In genomic region chr20:25245461-25245860, GRCh38 we compare ENCODE assay signal across 22 cellular contexts. TPM values are rescaled to one million over a fixed set of nuclear protein-coding genes. Genes with fewer than 3 reads are reported as not detected.
DNase-seq lines count a peak whose midpoint lies in the region; ATAC-seq and TF ChIP-seq lines count a peak whose summit lies in the region.
"Had no signal": no experiment of that assay in that cellular context is flagged by ENCODE, and none has a peak within 500 bp of the region (broad histone marks: within the 10 kb centered on the region; RNA-seq: fewer than 3 reads in every experiment).

No MANE protein-coding gene starts in this region.

- no peak overlapping the region for H3T11ph ChIP-seq in H9 (ENCODE audit: low read length)

- H2BK120ac ChIP-seq in H9 (ENCODE audit: low read depth, low read length, poor library complexity, severe bottlenecking) = no peak overlapping the region

- WGBS in H9 (ENCODE audit: extremely low coverage, insufficient read length, low lambda C conversion rate) = no CpG with 5 or more reads among the region's 1 CpG
- WGBS in smooth muscle cell (ENCODE audit: low lambda C conversion rate) = 95% methylated on average over 1 of the region's 1 CpG

- H3K4me3 ChIP-seq in vagina (no peak overlapping the region), smooth muscle cell (no peak overlapping the region)
- H3K4me3 ChIP-seq: heart right ventricle, left ventricle myocardium inferior had no signal

- POLR2A ChIA-PET in CD4-positive, alpha-beta T cell (lab: Charles Lee) = no interaction called here

- H3K14ac ChIP-seq in H9 (ENCODE audit: insufficient read depth, low read length) = no peak overlapping the region

- H4K20me1 ChIP-seq in H9 (ENCODE audit: control insufficient read depth, insufficient read depth, insufficient read length) = no peaks in the 10 kb centered on the region
- peaks cover 18% of the 10 kb centered on the region for H4K20me1 ChIP-seq in smooth muscle cell (ENCODE audit: low read depth)

- H2AFZ ChIP-seq in H9 (ENCODE audit: low read length) (no peak overlapping the region), smooth muscle cell (ENCODE audit: low read depth) (no peak overlapping the region)

- H3K18ac ChIP-seq in H9 (ENCODE audit: insufficient read length, low read depth, low read length) = no peak overlapping the region

- no peak overlapping the region for H3K56ac ChIP-seq in H9 (ENCODE audit: insufficient read length, low read depth, low read length)

- TF ChIP-seq CTCF in CD4-positive, alpha-beta T cell (IDR thresholded peaks at IDR 0.05) = no peak
- TF ChIP-seq CTCF in H9 (conservative IDR thresholded peaks at IDR 0.05) = no peak
- no peak for TF ChIP-seq CTCF in vagina (IDR thresholded peaks at IDR 0.05)
- no peak for TF ChIP-seq CTCF in smooth muscle cell (IDR thresholded peaks at IDR 0.05; ENCODE audit: borderline replicate concordance, insufficient read depth, poor library complexity, severe bottlenecking)
- TF ChIP-seq CTCF in mesothelial cell of epicardium (IDR thresholded peaks at IDR 0.05; ENCODE audit: unreplicated experiment) = no peak

- H4K5ac ChIP-seq in H9 (ENCODE audit: insufficient read length, low read depth, low read length) = no peak overlapping the region

- no peak overlapping the region for H3K4me2 ChIP-seq in H9 (ENCODE audit: insufficient read depth, insufficient read length, low read length)
- H3K4me2 ChIP-seq in smooth muscle cell = no peak overlapping the region
- H3K4me2 ChIP-seq: KMS-11 had no signal

- H3K4ac ChIP-seq in H9 (ENCODE audit: low read depth, low read length) = no peak overlapping the region

- no peak overlapping the region for H4K8ac ChIP-seq in H9 (replicated peaks; ENCODE audit: insufficient read length, low read depth, low read length)

- no peak overlapping the region for H2BK5ac ChIP-seq in H9 (ENCODE audit: insufficient read length, low read length)

- H3K27ac Mint-ChIP-seq in CD4-positive, alpha-beta T cell = no peak overlapping the region
- H3K27ac Mint-ChIP-seq in H9 = peak overlapping the region in 1 of 3 experiments; percentile 6; a peak in 3 of 7 replicates
- no peak overlapping the region for H3K27ac Mint-ChIP-seq in activated CD8-positive, alpha-beta memory T cell treated with anti-CD3 and anti-CD28 coated beads, Interleukin-2, amount 10 ng/mL, durations not matched to agents 7 days and 5 days
- H3K27ac Mint-ChIP-seq in mesothelial cell of epicardium = no peak overlapping the region
- H3K27ac Mint-ChIP-seq: activated CD8-positive, alpha-beta T cell treated with anti-CD3 and anti-CD28 coated beads for 36 hours; activated naive CD4-positive, alpha-beta T cell treated with anti-CD3 and anti-CD28 coated beads for 36 hours; stimulated activated effector memory CD8-positive, alpha-beta T cell treated with anti-CD3 and anti-CD28 coated beads, Interleukin-12 subunit alpha, Interleukin-12 subunit beta, amount 100 ng/mL, for 72 hours had no signal

- no peak overlapping the region for H2BK20ac ChIP-seq in H9 (ENCODE audit: low read depth, low read length, poor library complexity, severe bottlenecking)

- H3K4me3 Mint-ChIP-seq in CD4-positive, alpha-beta T cell = peak overlapping the region; percentile 49
- H3K4me3 Mint-ChIP-seq in H9 = no peak overlapping the region
- H3K4me3 Mint-ChIP-seq in activated CD8-positive, alpha-beta memory T cell treated with anti-CD3 and anti-CD28 coated beads, Interleukin-2, amount 10 ng/mL, durations not matched to agents 7 days and 5 days = no peak overlapping the region
- H3K4me3 Mint-ChIP-seq in mesothelial cell of epicardium = no peak overlapping the region
- H3K4me3 Mint-ChIP-seq: activated CD8-positive, alpha-beta T cell treated with anti-CD3 and anti-CD28 coated beads for 36 hours had no signal

- H4K91ac ChIP-seq in H9 (ENCODE audit: insufficient read length, low read depth, low read length) = no peak overlapping the region

- no peak overlapping the region for H2BK15ac ChIP-seq in H9 (ENCODE audit: low read depth, low read length)

- DNase-seq in CD4-positive, alpha-beta T cell = no peak
- DNase-seq in H9 (peak; percentile 17), myocyte (ENCODE audit: low read depth) (peak; percentile 27), vagina (ENCODE audit: extremely low spot score in 2 of 2) (no peak), smooth muscle cell (lab: John Stamatoyannopoulos, UW; ENCODE audit: unreplicated experiment) (no peak), mesothelial cell of epicardium (ENCODE audit: low spot score in 2 of 2, unreplicated experiment in 2 of 2) (no peak)
- peak; percentile 36 for DNase-seq in activated CD8-positive, alpha-beta memory T cell treated with anti-CD3 and anti-CD28 coated beads, Interleukin-2, amount 10 ng/mL, durations not matched to agents 7 days and 5 days
- DNase-seq: activated CD8-positive, alpha-beta T cell treated with anti-CD3 and anti-CD28 coated beads for 36 hours; activated naive CD4-positive, alpha-beta T cell treated with anti-CD3 and anti-CD28 coated beads for 36 hours; activated T-cell treated with anti-CD3 and anti-CD28 coated beads, Interleukin-2, amount 50 U/mL, for 48 hours; Caco-2; dermis blood vessel endothelial cell; heart right ventricle; immature natural killer cell; left ventricle myocardium inferior; MV-4-11; NCI-H187; NCI-H2227 treated with DMSO at 0.1 percent for 48 hours; stimulated activated CD4-positive, alpha-beta T cell treated with anti-CD3 and anti-CD28 coated beads, Interleukin-2, amount 100 ng/mL, for 24 hours; T1000 had no signal

- H3K27me3 Mint-ChIP-seq in CD4-positive, alpha-beta T cell = peaks cover 17% of the 10 kb centered on the region
- peaks cover 14% of the 10 kb centered on the region for H3K27me3 Mint-ChIP-seq in H9 (ENCODE audit: low read depth)
- H3K27me3 Mint-ChIP-seq in activated CD8-positive, alpha-beta memory T cell treated with anti-CD3 and anti-CD28 coated beads, Interleukin-2, amount 10 ng/mL, durations not matched to agents 7 days and 5 days = peaks cover 11% of the 10 kb centered on the region
- peaks cover 9% of the 10 kb centered on the region for H3K27me3 Mint-ChIP-seq in mesothelial cell of epicardium (ENCODE audit: low read depth)

- TF ChIP-seq POLR2A in vagina (IDR thresholded peaks at IDR 0.05) = no peak

- H3K27ac ChIP-seq in CD4-positive, alpha-beta T cell (ENCODE audit: low read depth, low read length) = no peak overlapping the region
- no peak overlapping the region for H3K27ac ChIP-seq in H9 (ENCODE audit: insufficient read length, low read depth, low read length)
- no peak overlapping the region for H3K27ac ChIP-seq in vagina
- no peak overlapping the region for H3K27ac ChIP-seq in smooth muscle cell (ENCODE audit: low read depth)
- H3K27ac ChIP-seq: KMS-11 had no signal

- CTCF ChIA-PET in CD4-positive, alpha-beta T cell (lab: Charles Lee) = no interaction called here
- CTCF ChIA-PET in activated CD8-positive, alpha-beta memory T cell treated with anti-CD3 and anti-CD28 coated beads, Interleukin-2, amount 10 ng/mL, durations not matched to agents 7 days and 5 days (lab: Charles Lee) = no interaction called here

- H3K23ac ChIP-seq in H9 (ENCODE audit: insufficient read length, low read depth, low read length) = no peak overlapping the region

- ATAC-seq in CD4-positive, alpha-beta T cell (ENCODE audit: poor library complexity) = no peak
- ATAC-seq in activated CD8-positive, alpha-beta memory T cell treated with anti-CD3 and anti-CD28 coated beads, Interleukin-2, amount 10 ng/mL, durations not matched to agents 7 days and 5 days = no peak
- ATAC-seq: activated CD8-positive, alpha-beta T cell treated with anti-CD3 and anti-CD28 coated beads for 36 hours; heart right ventricle; stimulated activated effector memory CD8-positive, alpha-beta T cell treated with anti-CD3 and anti-CD28 coated beads, Interleukin-12 subunit alpha, Interleukin-12 subunit beta, amount 100 ng/mL, for 72 hours had no signal

- peaks cover 21% of the 10 kb centered on the region for H3K36me3 Mint-ChIP-seq in CD4-positive, alpha-beta T cell (ENCODE audit: low read depth)
- peaks cover 0 to 6% (median under 1%) of the 10 kb centered on the region in 3 experiments; a peak in 2 of 7 replicates for H3K36me3 Mint-ChIP-seq in H9 (ENCODE audit: insufficient read depth in 1 of 3, low read depth in 3 of 3)
- H3K36me3 Mint-ChIP-seq in activated CD8-positive, alpha-beta memory T cell treated with anti-CD3 and anti-CD28 coated beads, Interleukin-2, amount 10 ng/mL, durations not matched to agents 7 days and 5 days = no peaks in the 10 kb centered on the region
- no peaks in the 10 kb centered on the region for H3K36me3 Mint-ChIP-seq in mesothelial cell of epicardium
- H3K36me3 Mint-ChIP-seq: immature natural killer cell; stimulated activated effector memory CD8-positive, alpha-beta T cell treated with anti-CD3 and anti-CD28 coated beads, Interleukin-12 subunit alpha, Interleukin-12 subunit beta, amount 100 ng/mL, for 72 hours had no signal

- H2AK5ac ChIP-seq in H9 (ENCODE audit: insufficient read length, low read length) = no peak overlapping the region

- no peak overlapping the region for H2BK12ac ChIP-seq in H9 (ENCODE audit: insufficient read length, low read depth, low read length)

- peaks cover 6% of the 10 kb centered on the region for H3K23me2 ChIP-seq in H9 (ENCODE audit: insufficient read length, low read depth, low read length, poor library complexity, severe bottlenecking)

- H3K4me1 ChIP-seq in H9 (ENCODE audit: insufficient read depth, low read length) (no peaks in the 10 kb centered on the region), vagina (peaks cover 30% of the 10 kb centered on the region), smooth muscle cell (ENCODE audit: low read depth) (peaks cover 25% of the 10 kb centered on the region)

- H3K9ac ChIP-seq in H9 (ENCODE audit: extremely low read depth, insufficient read length, low read length) (no peak overlapping the region), smooth muscle cell (ENCODE audit: low read depth) (no peak overlapping the region)
- H3K9ac ChIP-seq: KMS-11 had no signal

- peaks cover 6% of the 10 kb centered on the region for H3K9me3 ChIP-seq in CD4-positive, alpha-beta T cell (ENCODE audit: control insufficient read depth, low read length)
- H3K9me3 ChIP-seq in H9 (ENCODE audit: control insufficient read depth, low read depth, low read length) (no peaks in the 10 kb centered on the region), vagina (no peaks in the 10 kb centered on the region), smooth muscle cell (replicated peaks; ENCODE audit: low read depth) (no peaks in the 10 kb centered on the region)
- H3K9me3 ChIP-seq: Caco-2 had no signal

- intact Hi-C loops in CD4-positive, alpha-beta T cell (cut with DNase I, micrococcal nuclease) = loop anchor here (5.0 kb wide), 4 partner anchors 48 to 452 kb away; partner anchors contain the start of genes ZNF337 (in 2 of the 2), ACSS1 (in 1 of the 2), APMAP (in 1 of the 2) and ENTPD6 (in 1 of the 2)
- intact Hi-C loops in vagina (cut with DNase I) = loop anchor here (10.0 kb wide), 1 partner anchor 51 kb away; the partner anchor contains the start of gene ENTPD6

- H3K27me3 ChIP-seq in CD4-positive, alpha-beta T cell (ENCODE audit: control insufficient read depth, insufficient read depth, low read length) = no peaks in the 10 kb centered on the region
- H3K27me3 ChIP-seq in H9 (ENCODE audit: insufficient read depth, low read length) (no peaks in the 10 kb centered on the region; the same call in 1 of the 2 replicates), vagina (no peaks in the 10 kb centered on the region), smooth muscle cell (ENCODE audit: low read depth) (no peaks in the 10 kb centered on the region)
- H3K27me3 ChIP-seq: heart right ventricle had no signal

- peaks cover 31% of the 10 kb centered on the region for H3K4me1 Mint-ChIP-seq in CD4-positive, alpha-beta T cell (ENCODE audit: low read depth)
- H3K4me1 Mint-ChIP-seq in H9 (peaks cover 48 to 51% of the 10 kb centered on the region in 2 experiments), mesothelial cell of epicardium (peaks cover 32% of the 10 kb centered on the region)
- peaks cover 27% of the 10 kb centered on the region for H3K4me1 Mint-ChIP-seq in activated CD8-positive, alpha-beta memory T cell treated with anti-CD3 and anti-CD28 coated beads, Interleukin-2, amount 10 ng/mL, durations not matched to agents 7 days and 5 days

- peaks cover 5% of the 10 kb centered on the region for H3F3A ChIP-seq in smooth muscle cell (ENCODE audit: low read depth)

- peaks cover 5% of the 10 kb centered on the region; the same call in 1 of the 2 replicates for H3K79me2 ChIP-seq in H9 (ENCODE audit: insufficient read depth, low read length)
- H3K79me2 ChIP-seq in smooth muscle cell (ENCODE audit: low read depth) = peaks cover 18% of the 10 kb centered on the region

- H3K79me1 ChIP-seq in H9 (ENCODE audit: insufficient read depth, low read depth, low read length, poor library complexity, severe bottlenecking) = no peaks in the 10 kb centered on the region

- H3K9me3 Mint-ChIP-seq in CD4-positive, alpha-beta T cell = peaks cover 3% of the 10 kb centered on the region
- H3K9me3 Mint-ChIP-seq in H9 (peaks cover 2 to 6% of the 10 kb centered on the region in 2 experiments; a peak in 3 of 5 replicates), mesothelial cell of epicardium (peaks cover 6% of the 10 kb centered on the region)
- no peaks in the 10 kb centered on the region for H3K9me3 Mint-ChIP-seq in activated CD8-positive, alpha-beta memory T cell treated with anti-CD3 and anti-CD28 coated beads, Interleukin-2, amount 10 ng/mL, durations not matched to agents 7 days and 5 days (ENCODE audit: low read depth)
- H3K9me3 Mint-ChIP-seq: activated CD8-positive, alpha-beta T cell treated with anti-CD3 and anti-CD28 coated beads for 36 hours; immature natural killer cell; stimulated activated effector memory CD8-positive, alpha-beta T cell treated with anti-CD3 and anti-CD28 coated beads, Interleukin-12 subunit alpha, Interleukin-12 subunit beta, amount 100 ng/mL, for 72 hours had no signal

- no peaks in the 10 kb centered on the region for H3K36me3 ChIP-seq in vagina
- H3K36me3 ChIP-seq in smooth muscle cell (ENCODE audit: low read depth) = no peaks in the 10 kb centered on the region
- H3K36me3 ChIP-seq: heart right ventricle, left ventricle myocardium inferior had no signal

RNA-seq across cellular contexts. Expression of gene PYGB, which starts 2.4 kb away (rescaled TPM):
- 10 to 100 TPM; 26.3 to 27.5 TPM for total RNA-seq in CD4-positive, alpha-beta T cell
- total RNA-seq in H9 (2021) (46.9 TPM in 2 replicates), myocyte (48.9 and 55.6 TPM in 2 replicates), vagina (117 TPM), smooth muscle cell (31.8 and 44.4 TPM in 2 replicates), mesothelial cell of epicardium (46.6 to 48.0 TPM (median 47.4 TPM) in 3 replicates)
- 10 to 100 TPM; 28.4 to 36.8 TPM for total RNA-seq in activated CD8-positive, alpha-beta memory T cell treated with anti-CD3 and anti-CD28 coated beads, Interleukin-2, amount 10 ng/mL, durations not matched to agents 7 days and 5 days
- polyA plus RNA-seq in myocyte (2012) = 93.4 TPM
- 39.4 and 43.3 TPM in 2 replicates for polyA plus RNA-seq in smooth muscle cell

RNA-seq across cellular contexts. Expression of gene ENTPD6, which starts 49.9 kb away (rescaled TPM):
- total RNA-seq in CD4-positive, alpha-beta T cell = 10 to 100 TPM; 78.5 to 85.1 TPM
- total RNA-seq in H9 (2021) (51.4 and 57.4 TPM in 2 replicates), myocyte (38.7 and 43.2 TPM in 2 replicates), vagina (51.3 TPM), smooth muscle cell (12.6 and 30.1 TPM in 2 replicates), mesothelial cell of epicardium (59.3 to 68.6 TPM (median 67.8 TPM) in 3 replicates)
- total RNA-seq in activated CD8-positive, alpha-beta memory T cell treated with anti-CD3 and anti-CD28 coated beads, Interleukin-2, amount 10 ng/mL, durations not matched to agents 7 days and 5 days = 10 to 100 TPM; 37.6 to 42.0 TPM
- polyA plus RNA-seq in myocyte (2012) = 25.2 TPM
- 19.9 and 34.0 TPM in 2 replicates for polyA plus RNA-seq in smooth muscle cell

Comparison
In these comparisons a context has a peak if more than half of its experiments do, and no peak if none do; other contexts are left out.
1. DNase-seq: peak in H9 (single experiment), activated CD8-positive, alpha-beta memory T cell treated with anti-CD3 and anti-CD28 coated beads, Interleukin-2, amount 10 ng/mL, durations not matched to agents 7 days and 5 days (single experiment) and myocyte (single experiment); none in CD4-positive, alpha-beta T cell (0 of 10), vagina (0 of 2), smooth muscle cell (single experiment) and mesothelial cell of epicardium (0 of 2).